In the genomic region with DNA sequence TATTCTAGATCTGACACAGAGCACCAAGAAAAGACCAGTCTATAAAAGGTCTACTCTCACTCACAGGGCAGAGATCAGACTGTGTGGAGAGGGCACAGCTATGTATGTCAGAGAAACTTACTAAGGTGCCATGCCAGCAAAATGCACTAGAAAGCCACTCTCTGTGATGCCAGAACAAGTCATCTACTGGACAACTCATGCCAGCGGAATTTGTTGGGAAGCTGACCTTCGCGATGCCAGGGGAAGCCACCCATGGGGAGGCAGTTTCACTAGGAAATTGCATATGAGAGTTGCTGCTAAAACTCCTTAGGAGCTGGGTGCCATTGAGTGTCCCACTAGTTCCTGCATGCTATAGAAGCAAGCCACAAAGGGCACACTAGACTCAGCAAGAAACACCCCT, we compare ENCODE assay signal across 11 cellular contexts. TPM values are rescaled to one million over a fixed set of nuclear protein-coding genes. Genes with fewer than 3 reads are reported as not detected.
DNase-seq lines count a peak whose midpoint lies in the region; ATAC-seq and TF ChIP-seq lines count a peak whose summit lies in the region.
"Had no signal": no experiment of that assay in that cellular context is flagged by ENCODE, and none has a peak within 500 bp of the region (broad histone marks: within the 10 kb centered on the region; RNA-seq: fewer than 3 reads in every experiment).

No MANE protein-coding gene starts in this region.

- no peaks in the 10 kb centered on the region for H3K9me3 Mint-ChIP-seq in HFFc6
- H3K9me3 Mint-ChIP-seq in activated B cell treated with CpG ODN at 0.5 μM for 24 hours, result no peaks in the 10 kb centered on the region
- H3K9me3 Mint-ChIP-seq: activated naive CD4-positive, alpha-beta T cell treated with anti-CD3 and anti-CD28 coated beads, Interleukin-2, amount 50 U/mL, for 24 hours had no signal

- ATAC-seq in activated B cell treated with CpG ODN at 0.5 μM for 24 hours (ENCODE audit: low read depth) (no peak), heart left ventricle (peak; percentile 77 to 93 (median 90)), upper lobe of right lung (peak; percentile 70), GM19397 (IDR thresholded peaks at IDR 0.05; ENCODE audit: unreplicated experiment) (no peak)

- H3K4me1 Mint-ChIP-seq in HFFc6 (ENCODE audit: low read depth), result peaks cover 40% of the 10 kb centered on the region
- peaks cover 17% of the 10 kb centered on the region for H3K4me1 Mint-ChIP-seq in activated B cell treated with CpG ODN at 0.5 μM for 24 hours

- DNase-seq in HFFc6 (peak; percentile 50), activated B cell treated with CpG ODN at 0.5 μM for 24 hours (no peak), heart left ventricle (peak in 3 of 5 donors; percentile 12 to 23 (median 19)), upper lobe of right lung (no peak), epidermal melanocyte (ENCODE audit: insufficient read length, low spot score) (no peak), LoVo (ENCODE audit: low spot score) (no peak)
- DNase-seq: activated CD4-positive, alpha-beta T cell treated with anti-CD3 and anti-CD28 coated beads, Interleukin-2, amount 50 U/mL, for 1 hour; NCI-H187 treated with DMSO at 0.1 percent for 48 hours; Peyer's patch had no signal

- TF ChIP-seq CTCF in HFFc6 (IDR thresholded peaks at IDR 0.05) (no peak), activated B cell treated with CpG ODN at 0.5 μM for 24 hours (IDR thresholded peaks at IDR 0.05) (no peak), heart left ventricle (IDR thresholded peaks at IDR 0.05) (no peak), upper lobe of right lung (IDR thresholded peaks at IDR 0.05) (no peak)

- no peak for TF ChIP-seq POLR2A in heart left ventricle (IDR thresholded peaks at IDR 0.05)

- H3K4me1 ChIP-seq in heart left ventricle (peaks cover 0 to 23% (median 0%) of the 10 kb centered on the region in 12 donors), upper lobe of right lung (no peaks in the 10 kb centered on the region)
- H3K4me1 ChIP-seq: Peyer's patch had no signal

- H3K27ac ChIP-seq in heart left ventricle (peak overlapping the region in 3 of 12 donors; percentile 19 to 30 (median 24)), upper lobe of right lung (no peak overlapping the region)
- H3K27ac ChIP-seq: Peyer's patch had no signal

- no peak overlapping the region for H3K4me3 ChIP-seq in heart left ventricle
- H3K4me3 ChIP-seq in upper lobe of right lung, result no peak overlapping the region
- H3K4me3 ChIP-seq: Peyer's patch had no signal

- intact Hi-C loops in activated B cell treated with CpG ODN at 0.5 μM for 24 hours (cut with micrococcal nuclease) (loop anchor here (10.0 kb wide), 1 partner anchor 267 kb away; no protein-coding TSS in a partner anchor), heart left ventricle (cut with DNase I) (loop anchor here in 1 of 10 donors (5.0 kb wide), 1 partner anchor 205 kb away; no protein-coding TSS in a partner anchor), upper lobe of right lung (cut with DNase I) (no loop called here)

- H3K27ac Mint-ChIP-seq in HFFc6 (peak overlapping the region; percentile 26; the same call in 1 of the 2 replicates), activated B cell treated with CpG ODN at 0.5 μM for 24 hours (peak overlapping the region; percentile 30)
- H3K27ac Mint-ChIP-seq: activated naive CD4-positive, alpha-beta T cell treated with anti-CD3 and anti-CD28 coated beads, Interleukin-2, amount 50 U/mL, for 24 hours had no signal

- CTCF ChIA-PET in activated B cell treated with CpG ODN at 0.5 μM for 24 hours (lab: Charles Lee), result interaction anchor here (1.2 kb wide), 1 partner anchor 57 kb away, joined by 3 read pairs; no protein-coding TSS in a partner anchor

- no peaks in the 10 kb centered on the region for H3K27me3 ChIP-seq in heart left ventricle
- no peaks in the 10 kb centered on the region for H3K27me3 ChIP-seq in upper lobe of right lung
- H3K27me3 ChIP-seq: Peyer's patch had no signal

- H3K4me3 Mint-ChIP-seq in HFFc6, result no peak overlapping the region
- no peak overlapping the region for H3K4me3 Mint-ChIP-seq in activated B cell treated with CpG ODN at 0.5 μM for 24 hours
- H3K4me3 Mint-ChIP-seq: activated naive CD4-positive, alpha-beta T cell treated with anti-CD3 and anti-CD28 coated beads, Interleukin-2, amount 50 U/mL, for 24 hours had no signal

- no peaks in the 10 kb centered on the region; the same call in 1 of the 2 replicates for H3K27me3 Mint-ChIP-seq in HFFc6 (ENCODE audit: insufficient read depth)
- H3K27me3 Mint-ChIP-seq in activated B cell treated with CpG ODN at 0.5 μM for 24 hours, result no peaks in the 10 kb centered on the region
- H3K27me3 Mint-ChIP-seq: activated naive CD4-positive, alpha-beta T cell treated with anti-CD3 and anti-CD28 coated beads, Interleukin-2, amount 50 U/mL, for 24 hours had no signal

- WGBS in heart left ventricle, 4 donors, result 52 to 87% (median 76%) methylated on average over 3 of the region's 3 CpGs

- H3K36me3 ChIP-seq in heart left ventricle (peaks cover 0 to 37% (median 14%) of the 10 kb centered on the region in 9 donors), upper lobe of right lung (peaks cover 11% of the 10 kb centered on the region)

- POLR2A ChIA-PET in activated B cell treated with CpG ODN at 0.5 μM for 24 hours (lab: Charles Lee), result no interaction called here

- H3K9me3 ChIP-seq in heart left ventricle, result no peaks in the 10 kb centered on the region
- H3K9me3 ChIP-seq in upper lobe of right lung, result no peaks in the 10 kb centered on the region
- H3K9me3 ChIP-seq: Peyer's patch had no signal

- peaks cover 17% of the 10 kb centered on the region for H3K36me3 Mint-ChIP-seq in HFFc6 (ENCODE audit: low read depth)
- H3K36me3 Mint-ChIP-seq in activated B cell treated with CpG ODN at 0.5 μM for 24 hours (ENCODE audit: low read depth), result peaks cover 17% of the 10 kb centered on the region

RNA-seq across cellular contexts. Expression of gene MICU1, which starts 58.5 kb away (rescaled TPM):
- 10 to 100 TPM; 54.7 to 62.7 (median 59.8) TPM for total RNA-seq in HFFc6 (2021; fragmentation: NEBNext Ultra II Directional; extraction: Animal tissue kit (Norgen Biotek cat#: 25700))
- total RNA-seq in activated B cell treated with CpG ODN at 0.5 μM for 24 hours (27.4 and 34.5 TPM in 2 replicates), heart left ventricle (10 to 100 TPM; 38.2 to 54.2 (median 43.6) TPM), upper lobe of right lung (52.2 TPM)
- 10 to 100 TPM; 33.3 to 42.6 TPM for polyA plus RNA-seq in heart left ventricle

Comparison
In these comparisons a context has a peak if more than half of its experiments do, and no peak if none do; other contexts are left out.
1. DNase-seq: peak in HFFc6 (single experiment) and heart left ventricle (3 of 5); none in activated B cell treated with CpG ODN at 0.5 μM for 24 hours (single experiment), upper lobe of right lung (single experiment), epidermal melanocyte (single experiment) and LoVo (single experiment).
2. ATAC-seq: peak in heart left ventricle (4 of 4) and upper lobe of right lung (single experiment); none in activated B cell treated with CpG ODN at 0.5 μM for 24 hours (single experiment) and GM19397 (single experiment).